ENCODE assay signal across 2 cellular contexts in genomic region chr12:53299454-53300180, GRCh38.
TF ChIP-seq lines count a peak whose summit lies in the region.

Gene MYG1, plus strand, starts transcription at chr12:53299695. Its CDS starts 43 bp downstream, at chr12:53299738.

TF ChIP-seq in HCT116, 20 proteins besides CTCF, POLR2A, EP300 and RAD21 (continued from another document):
- TF ChIP-seq EGR1 (IDR thresholded peaks at IDR 0.05; ENCODE audit: low read depth) (no peak; the same call in 1 of the 2 replicates), ELF1 (IDR thresholded peaks at IDR 0.05; ENCODE audit: borderline replicate concordance, low read depth) (peak; percentile 72; the same call in 1 of the 2 replicates), MAX (IDR thresholded peaks at IDR 0.05) (peak; percentile 83), YY1 (IDR thresholded peaks at IDR 0.05; ENCODE audit: extremely low read depth, insufficient replicate concordance, low read depth, low read length) (peak; percentile 55), TCF7L2 (IDR thresholded peaks at IDR 0.05; ENCODE audit: borderline replicate concordance, extremely low read depth, insufficient read depth, insufficient read length) (no peak), SRF (IDR thresholded peaks at IDR 0.05; ENCODE audit: low read depth) (no peak), EZH2phosphoT487 (IDR thresholded peaks at IDR 0.05; ENCODE audit: borderline replicate concordance) (no peak), CEBPB (IDR thresholded peaks at IDR 0.05; ENCODE audit: low read depth) (no peak)

TF ChIP-seq in SK-N-SH treated with all-trans-retinoic acid at 6 μM for 48 hours, 23 proteins besides CTCF, POLR2A, EP300 and RAD21 (continued from another document):
- TF ChIP-seq TCF4 (CRISPR knock-in tag; IDR thresholded peaks at IDR 0.05; ENCODE audit: borderline replicate concordance) = no peak
- no peak for TF ChIP-seq PPARA (CRISPR knock-in tag; IDR thresholded peaks at IDR 0.05; ENCODE audit: borderline replicate concordance)
- TF ChIP-seq POU6F1 (CRISPR knock-in tag; IDR thresholded peaks at IDR 0.05; ENCODE audit: borderline replicate concordance, low read depth) = 0 out of 2 replicates have a peak, but pooled peaks have one; percentile 42
- TF ChIP-seq ISL1 (CRISPR knock-in tag; IDR thresholded peaks at IDR 0.05) = no peak
- TF ChIP-seq ZFP3 (CRISPR knock-in tag; IDR thresholded peaks at IDR 0.05) = peak; percentile 97
- TF ChIP-seq OSR1 (CRISPR knock-in tag; IDR thresholded peaks at IDR 0.05) = no peak
- TF ChIP-seq PATZ1 (CRISPR knock-in tag; IDR thresholded peaks at IDR 0.05; ENCODE audit: borderline replicate concordance) = no peak
- no peak for TF ChIP-seq SNAI2 (CRISPR knock-in tag; IDR thresholded peaks at IDR 0.05)
